Comparison of ENCODE assay signal across 9 cellular contexts in genomic region chr19:30666301-30666803, GRCh38.
DNase-seq lines count a peak whose midpoint lies in the region; TF ChIP-seq lines count a peak whose summit lies in the region.
"Had no signal": no experiment of that assay in that cellular context is flagged by ENCODE, and none has a peak within 500 bp of the region (broad histone marks: within the 10 kb centered on the region; RNA-seq: fewer than 3 reads in every experiment).

No MANE protein-coding gene starts in this region.

- no peak overlapping the region for H3K27ac Mint-ChIP-seq in activated naive CD8-positive, alpha-beta T cell treated with anti-CD3 and anti-CD28 coated beads for 36 hours
- H3K27ac Mint-ChIP-seq: IgD-negative memory B cell had no signal

- no peak for TF ChIP-seq POLR2A in Peyer's patch (IDR thresholded peaks at IDR 0.05)

- peaks cover 0 to 28% (median 0%) of the 10 kb centered on the region in 4 donors for H3K4me1 ChIP-seq in Peyer's patch

- no peaks in the 10 kb centered on the region for H3K36me3 ChIP-seq in Peyer's patch

- peak in 5 of 6 experiments; percentile 33 to 76 (median 65) for TF ChIP-seq CTCF in Peyer's patch (IDR thresholded peaks at IDR 0.05)

- H3K9me3 Mint-ChIP-seq in activated naive CD8-positive, alpha-beta T cell treated with anti-CD3 and anti-CD28 coated beads for 36 hours = no peaks in the 10 kb centered on the region
- H3K9me3 Mint-ChIP-seq: IgD-negative memory B cell had no signal

- no peaks in the 10 kb centered on the region for H3K27me3 ChIP-seq in Peyer's patch

- no peaks in the 10 kb centered on the region for H3K36me3 Mint-ChIP-seq in activated naive CD8-positive, alpha-beta T cell treated with anti-CD3 and anti-CD28 coated beads for 36 hours
- H3K36me3 Mint-ChIP-seq: IgD-negative memory B cell had no signal

- H3K4me1 Mint-ChIP-seq in activated naive CD8-positive, alpha-beta T cell treated with anti-CD3 and anti-CD28 coated beads for 36 hours = no peaks in the 10 kb centered on the region
- H3K4me1 Mint-ChIP-seq: IgD-negative memory B cell had no signal

- H3K27ac ChIP-seq in Peyer's patch = no peak overlapping the region

- no peak overlapping the region for H3K4me3 ChIP-seq in Peyer's patch

- H3K9me3 ChIP-seq in Peyer's patch = no peaks in the 10 kb centered on the region

- H3K4me3 Mint-ChIP-seq in activated naive CD8-positive, alpha-beta T cell treated with anti-CD3 and anti-CD28 coated beads for 36 hours = no peak overlapping the region
- H3K4me3 Mint-ChIP-seq: IgD-negative memory B cell had no signal

- DNase-seq in CD1c-positive myeloid dendritic cell (ENCODE audit: extremely low spot score) (peak; percentile 30), H4 (ENCODE audit: low spot score) (peak; percentile 39), Peyer's patch (peak in 2 of 3 donors; percentile 60 to 68), hypothalamus (lab: John Stamatoyannopoulos, UW) (peak in 34 of 51 donors; percentile 4 to 68 (median 28)), putamen (ENCODE audit: low spot score) (no peak), NCI-H1694 treated with DMSO at 0.1 percent for 48 hours (lab: John Stamatoyannopoulos, UW) (no peak)
- peak; percentile 23 for DNase-seq in activated naive CD8-positive, alpha-beta T cell treated with anti-CD3 and anti-CD28 coated beads for 36 hours
- DNase-seq in stimulated activated CD4-positive, alpha-beta T cell treated with anti-CD3 and anti-CD28 coated beads, Interleukin-15, amount 100 ng/mL, for 1 hour (ENCODE audit: low read depth in 1 of 2, low spot score in 1 of 2) = peak; percentile 11 to 14

- peaks cover 49% of the 10 kb centered on the region for H3K27me3 Mint-ChIP-seq in activated naive CD8-positive, alpha-beta T cell treated with anti-CD3 and anti-CD28 coated beads for 36 hours

Comparison
In these comparisons a context has a peak if more than half of its experiments do, and no peak if none do; other contexts are left out.
1. DNase-seq: peak in CD1c-positive myeloid dendritic cell (single experiment), H4 (single experiment), Peyer's patch (2 of 3), activated naive CD8-positive, alpha-beta T cell treated with anti-CD3 and anti-CD28 coated beads for 36 hours (single experiment), hypothalamus (34 of 51) and stimulated activated CD4-positive, alpha-beta T cell treated with anti-CD3 and anti-CD28 coated beads, Interleukin-15, amount 100 ng/mL, for 1 hour (2 of 2); none in putamen (single experiment) and NCI-H1694 treated with DMSO at 0.1 percent for 48 hours (single experiment).